Comparison of ENCODE assay signal across 8 cellular contexts in the genomic region with DNA sequence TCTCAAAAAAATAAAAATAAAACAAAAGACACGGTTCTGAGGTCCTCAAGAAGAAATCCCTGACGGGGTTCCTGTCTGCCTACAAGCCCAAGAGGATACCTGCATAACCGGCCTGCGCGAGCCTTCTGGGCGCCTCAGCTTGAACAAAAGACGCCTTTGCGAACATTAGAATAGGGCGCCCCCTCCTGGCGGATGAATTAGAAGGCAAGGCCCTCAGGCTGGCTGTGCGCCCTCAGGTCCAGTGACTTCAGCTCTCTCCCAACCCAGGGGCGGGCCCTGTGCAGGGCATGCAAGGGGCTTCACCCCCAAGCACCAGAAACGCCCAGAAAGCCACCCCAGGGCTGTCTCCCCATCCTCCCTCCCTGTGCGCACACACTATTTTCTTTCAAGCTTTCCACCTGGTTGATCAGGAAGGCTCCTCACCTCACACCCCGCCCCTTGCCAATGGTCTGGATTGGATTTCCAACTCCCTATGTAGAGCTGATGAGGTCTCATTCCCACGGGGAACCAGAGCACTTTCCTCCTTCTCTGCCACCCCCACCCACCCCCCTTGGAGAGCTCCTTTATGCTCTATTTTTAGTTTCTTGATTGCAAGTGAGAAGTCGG.
DNase-seq lines count a peak whose midpoint lies in the region; ATAC-seq and TF ChIP-seq lines count a peak whose summit lies in the region.

No MANE protein-coding gene starts in this region.

- H3K27me3 ChIP-seq in sigmoid colon: peaks cover 0 to 18% (median 0%) of the 10 kb centered on the region in 3 donors

- H3K4me3 ChIP-seq in sigmoid colon: no peak overlapping the region

- no peaks in the 10 kb centered on the region for H3K9me3 Mint-ChIP-seq in activated T-cell treated with anti-CD3 and anti-CD28 coated beads, Interleukin-2, amount 50 U/mL, for 72 hours
- no peaks in the 10 kb centered on the region for H3K9me3 Mint-ChIP-seq in effector memory CD8-positive, alpha-beta T cell

- no peak overlapping the region for H3K4me3 Mint-ChIP-seq in activated T-cell treated with anti-CD3 and anti-CD28 coated beads, Interleukin-2, amount 50 U/mL, for 72 hours
- no peak overlapping the region for H3K4me3 Mint-ChIP-seq in effector memory CD8-positive, alpha-beta T cell

- no peaks in the 10 kb centered on the region for H3K36me3 Mint-ChIP-seq in activated T-cell treated with anti-CD3 and anti-CD28 coated beads, Interleukin-2, amount 50 U/mL, for 72 hours (ENCODE audit: insufficient read depth in 2 of 2)
- no peaks in the 10 kb centered on the region for H3K36me3 Mint-ChIP-seq in effector memory CD8-positive, alpha-beta T cell (ENCODE audit: insufficient read depth)

- peak; percentile 88 for TF ChIP-seq CTCF in C4-2B (conservative IDR thresholded peaks at IDR 0.05)
- peak; percentile 7 to 69 (median 68) for TF ChIP-seq CTCF in sigmoid colon (IDR thresholded peaks at IDR 0.05)

- no peaks in the 10 kb centered on the region for H3K9me3 ChIP-seq in sigmoid colon

- H3K4me1 ChIP-seq in sigmoid colon: peaks cover 0 to 29% (median 13%) of the 10 kb centered on the region in 4 donors

- WGBS in sigmoid colon, 2 donors: 18 to 24% methylated on average over 17 of the region's 17 CpGs

- no peak for TF ChIP-seq EP300 in sigmoid colon (IDR thresholded peaks at IDR 0.05)

- ATAC-seq in activated T-cell treated with anti-CD3 and anti-CD28 coated beads, Interleukin-2, amount 50 U/mL, for 72 hours (replicated peaks in 1 of 2): peak; percentile 36 to 47
- ATAC-seq in left cardiac atrium: peak; percentile 44 to 72
- no peak for ATAC-seq in effector memory CD8-positive, alpha-beta T cell (replicated peaks)
- ATAC-seq in GM21367 (IDR thresholded peaks at IDR 0.05; ENCODE audit: unreplicated experiment): no peak

- no peak for TF ChIP-seq POLR2A in sigmoid colon (IDR thresholded peaks at IDR 0.05)

- H3K27ac ChIP-seq in C4-2B (no peak overlapping the region), sigmoid colon (no peak overlapping the region)

- H3K27me3 Mint-ChIP-seq in activated T-cell treated with anti-CD3 and anti-CD28 coated beads, Interleukin-2, amount 50 U/mL, for 72 hours (ENCODE audit: low read depth): peaks cover 53% of the 10 kb centered on the region
- H3K27me3 Mint-ChIP-seq in effector memory CD8-positive, alpha-beta T cell: peaks cover 50 to 67% of the 10 kb centered on the region in 2 donors

- H3K36me3 ChIP-seq in sigmoid colon: no peaks in the 10 kb centered on the region

- intact Hi-C loops in left cardiac atrium (cut with DNase I): no loop called here
- intact Hi-C loops in sigmoid colon (cut with DNase I): loop anchor here (2.0 to 10.0 kb wide), 2 partner anchors 45 to 215 kb away; no protein-coding TSS in a partner anchor

- DNase-seq in H4 (ENCODE audit: low spot score) (peak; percentile 35), NCI-H69 (lab: John Stamatoyannopoulos, UW) (peak; percentile 94), left cardiac atrium (peak; percentile 70), sigmoid colon (peak; percentile 91)
- peak; percentile 59 to 75 for DNase-seq in activated T-cell treated with anti-CD3 and anti-CD28 coated beads, Interleukin-2, amount 50 U/mL, for 72 hours
- no peak for DNase-seq in effector memory CD8-positive, alpha-beta T cell

- H3K4me1 Mint-ChIP-seq in activated T-cell treated with anti-CD3 and anti-CD28 coated beads, Interleukin-2, amount 50 U/mL, for 72 hours (ENCODE audit: low read depth): no peaks in the 10 kb centered on the region
- no peaks in the 10 kb centered on the region for H3K4me1 Mint-ChIP-seq in effector memory CD8-positive, alpha-beta T cell (ENCODE audit: low read depth in 2 of 2)

- no peak overlapping the region for H3K27ac Mint-ChIP-seq in activated T-cell treated with anti-CD3 and anti-CD28 coated beads, Interleukin-2, amount 50 U/mL, for 72 hours
- H3K27ac Mint-ChIP-seq in effector memory CD8-positive, alpha-beta T cell: no peak overlapping the region

Comparison
In these comparisons a context has a peak if more than half of its experiments do, and no peak if none do; other contexts are left out.
1. DNase-seq: peak in H4 (single experiment), NCI-H69 (single experiment), activated T-cell treated with anti-CD3 and anti-CD28 coated beads, Interleukin-2, amount 50 U/mL, for 72 hours (2 of 2), left cardiac atrium (single experiment) and sigmoid colon (single experiment); none in effector memory CD8-positive, alpha-beta T cell (0 of 3).
2. ATAC-seq: peak in activated T-cell treated with anti-CD3 and anti-CD28 coated beads, Interleukin-2, amount 50 U/mL, for 72 hours (2 of 2) and left cardiac atrium (2 of 2); none in effector memory CD8-positive, alpha-beta T cell (single experiment) and GM21367 (single experiment).